ENCODE assay signal across 2 cellular contexts in the genomic region with DNA sequence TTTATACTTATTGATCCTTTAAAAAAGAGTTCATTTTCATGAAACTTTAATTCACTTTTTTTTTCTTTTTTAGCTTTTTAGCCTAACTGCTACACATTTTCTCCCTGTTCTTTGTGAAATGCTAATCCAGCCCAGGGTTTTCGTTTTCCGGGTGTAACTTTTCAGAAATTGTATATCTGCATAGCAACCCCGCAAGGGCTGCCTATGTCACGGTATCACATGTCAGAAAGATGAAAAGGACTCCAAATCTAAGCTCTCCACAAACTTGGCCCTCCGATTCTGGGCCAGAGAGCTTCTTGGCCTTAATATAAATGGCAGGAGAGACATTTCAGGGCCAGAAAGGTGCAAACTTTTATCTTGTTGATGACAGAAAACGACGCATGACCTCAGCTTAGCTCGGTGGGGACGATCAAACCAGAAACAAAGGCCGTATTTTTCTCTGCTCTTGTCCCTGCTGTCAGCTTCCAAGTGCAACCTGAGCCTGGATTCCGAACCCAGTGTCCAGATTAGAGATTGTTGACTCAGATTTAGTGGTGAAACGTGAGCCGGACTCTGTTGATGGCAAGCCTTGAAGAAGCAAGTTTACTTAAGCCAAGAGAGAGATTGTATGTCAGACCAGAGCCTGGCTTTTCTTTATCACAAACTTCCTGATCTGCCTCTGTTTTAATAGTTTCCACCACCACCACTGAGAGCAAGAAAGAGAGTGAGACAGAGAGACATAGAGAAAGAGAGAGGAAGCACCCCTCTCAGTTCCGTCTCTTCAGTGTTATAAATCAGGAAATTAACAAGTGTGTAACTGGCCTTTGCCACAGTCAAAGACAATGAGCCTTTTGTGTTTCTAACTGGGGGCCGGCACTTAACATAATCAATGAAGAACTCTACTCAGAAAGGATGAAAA.
TF ChIP-seq lines count a peak whose summit lies in the region.

No MANE protein-coding gene starts in this region.

TF ChIP-seq in HCT116, 20 proteins besides CTCF, POLR2A, EP300 and RAD21:
- TF ChIP-seq SP1 (IDR thresholded peaks at IDR 0.05; ENCODE audit: low read depth) (no peak), CEBPB (IDR thresholded peaks at IDR 0.05; ENCODE audit: low read depth) (no peak), ZNF274 (IDR thresholded peaks at IDR 0.05; ENCODE audit: low read depth, low read length) (no peak), YY1 (IDR thresholded peaks at IDR 0.05; ENCODE audit: extremely low read depth, insufficient replicate concordance, low read depth, low read length) (no peak), SIN3A (IDR thresholded peaks at IDR 0.05; ENCODE audit: low read depth) (no peak), FOSL1 (IDR thresholded peaks at IDR 0.05; ENCODE audit: low read depth) (no peak), JUND (IDR thresholded peaks at IDR 0.05) (no peak), EZH2 (IDR thresholded peaks at IDR 0.05) (no peak), CBX3 (IDR thresholded peaks at IDR 0.05; ENCODE audit: low read depth) (no peak), ELF1 (IDR thresholded peaks at IDR 0.05; ENCODE audit: borderline replicate concordance, low read depth) (no peak), EZH2phosphoT487 (IDR thresholded peaks at IDR 0.05; ENCODE audit: borderline replicate concordance) (no peak), SRF (IDR thresholded peaks at IDR 0.05; ENCODE audit: low read depth) (no peak), EGR1 (IDR thresholded peaks at IDR 0.05; ENCODE audit: low read depth) (no peak), ZFX (IDR thresholded peaks at IDR 0.05) (no peak), TCF7L2 (IDR thresholded peaks at IDR 0.05; ENCODE audit: borderline replicate concordance, extremely low read depth, insufficient read depth, insufficient read length) (no peak), POLR2AphosphoS5 (IDR thresholded peaks at IDR 0.05; ENCODE audit: low read depth, low read length) (no peak)
- TF ChIP-seq, protein P1, sequence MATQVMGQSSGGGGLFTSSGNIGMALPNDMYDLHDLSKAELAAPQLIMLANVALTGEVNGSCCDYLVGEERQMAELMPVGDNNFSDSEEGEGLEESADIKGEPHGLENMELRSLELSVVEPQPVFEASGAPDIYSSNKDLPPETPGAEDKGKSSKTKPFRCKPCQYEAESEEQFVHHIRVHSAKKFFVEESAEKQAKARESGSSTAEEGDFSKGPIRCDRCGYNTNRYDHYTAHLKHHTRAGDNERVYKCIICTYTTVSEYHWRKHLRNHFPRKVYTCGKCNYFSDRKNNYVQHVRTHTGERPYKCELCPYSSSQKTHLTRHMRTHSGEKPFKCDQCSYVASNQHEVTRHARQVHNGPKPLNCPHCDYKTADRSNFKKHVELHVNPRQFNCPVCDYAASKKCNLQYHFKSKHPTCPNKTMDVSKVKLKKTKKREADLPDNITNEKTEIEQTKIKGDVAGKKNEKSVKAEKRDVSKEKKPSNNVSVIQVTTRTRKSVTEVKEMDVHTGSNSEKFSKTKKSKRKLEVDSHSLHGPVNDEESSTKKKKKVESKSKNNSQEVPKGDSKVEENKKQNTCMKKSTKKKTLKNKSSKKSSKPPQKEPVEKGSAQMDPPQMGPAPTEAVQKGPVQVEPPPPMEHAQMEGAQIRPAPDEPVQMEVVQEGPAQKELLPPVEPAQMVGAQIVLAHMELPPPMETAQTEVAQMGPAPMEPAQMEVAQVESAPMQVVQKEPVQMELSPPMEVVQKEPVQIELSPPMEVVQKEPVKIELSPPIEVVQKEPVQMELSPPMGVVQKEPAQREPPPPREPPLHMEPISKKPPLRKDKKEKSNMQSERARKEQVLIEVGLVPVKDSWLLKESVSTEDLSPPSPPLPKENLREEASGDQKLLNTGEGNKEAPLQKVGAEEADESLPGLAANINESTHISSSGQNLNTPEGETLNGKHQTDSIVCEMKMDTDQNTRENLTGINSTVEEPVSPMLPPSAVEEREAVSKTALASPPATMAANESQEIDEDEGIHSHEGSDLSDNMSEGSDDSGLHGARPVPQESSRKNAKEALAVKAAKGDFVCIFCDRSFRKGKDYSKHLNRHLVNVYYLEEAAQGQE (IDR thresholded peaks at IDR 0.05; ENCODE audit: low read depth): no peak
- TF ChIP-seq, protein P2, sequence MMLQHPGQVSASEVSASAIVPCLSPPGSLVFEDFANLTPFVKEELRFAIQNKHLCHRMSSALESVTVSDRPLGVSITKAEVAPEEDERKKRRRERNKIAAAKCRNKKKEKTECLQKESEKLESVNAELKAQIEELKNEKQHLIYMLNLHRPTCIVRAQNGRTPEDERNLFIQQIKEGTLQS (IDR thresholded peaks at IDR 0.05): no peak
- TF ChIP-seq, protein P3, sequence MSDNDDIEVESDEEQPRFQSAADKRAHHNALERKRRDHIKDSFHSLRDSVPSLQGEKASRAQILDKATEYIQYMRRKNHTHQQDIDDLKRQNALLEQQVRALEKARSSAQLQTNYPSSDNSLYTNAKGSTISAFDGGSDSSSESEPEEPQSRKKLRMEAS (IDR thresholded peaks at IDR 0.05): no peak
- TF ChIP-seq, protein P4, sequence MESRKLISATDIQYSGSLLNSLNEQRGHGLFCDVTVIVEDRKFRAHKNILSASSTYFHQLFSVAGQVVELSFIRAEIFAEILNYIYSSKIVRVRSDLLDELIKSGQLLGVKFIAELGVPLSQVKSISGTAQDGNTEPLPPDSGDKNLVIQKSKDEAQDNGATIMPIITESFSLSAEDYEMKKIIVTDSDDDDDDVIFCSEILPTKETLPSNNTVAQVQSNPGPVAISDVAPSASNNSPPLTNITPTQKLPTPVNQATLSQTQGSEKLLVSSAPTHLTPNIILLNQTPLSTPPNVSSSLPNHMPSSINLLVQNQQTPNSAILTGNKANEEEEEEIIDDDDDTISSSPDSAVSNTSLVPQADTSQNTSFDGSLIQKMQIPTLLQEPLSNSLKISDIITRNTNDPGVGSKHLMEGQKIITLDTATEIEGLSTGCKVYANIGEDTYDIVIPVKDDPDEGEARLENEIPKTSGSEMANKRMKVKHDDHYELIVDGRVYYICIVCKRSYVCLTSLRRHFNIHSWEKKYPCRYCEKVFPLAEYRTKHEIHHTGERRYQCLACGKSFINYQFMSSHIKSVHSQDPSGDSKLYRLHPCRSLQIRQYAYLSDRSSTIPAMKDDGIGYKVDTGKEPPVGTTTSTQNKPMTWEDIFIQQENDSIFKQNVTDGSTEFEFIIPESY (IDR thresholded peaks at IDR 0.05; ENCODE audit: extremely low read depth, insufficient replicate concordance, low read length): no peak

TF ChIP-seq in H1, 55 proteins besides CTCF, POLR2A, EP300 and RAD21:
- TF ChIP-seq, protein P5, sequence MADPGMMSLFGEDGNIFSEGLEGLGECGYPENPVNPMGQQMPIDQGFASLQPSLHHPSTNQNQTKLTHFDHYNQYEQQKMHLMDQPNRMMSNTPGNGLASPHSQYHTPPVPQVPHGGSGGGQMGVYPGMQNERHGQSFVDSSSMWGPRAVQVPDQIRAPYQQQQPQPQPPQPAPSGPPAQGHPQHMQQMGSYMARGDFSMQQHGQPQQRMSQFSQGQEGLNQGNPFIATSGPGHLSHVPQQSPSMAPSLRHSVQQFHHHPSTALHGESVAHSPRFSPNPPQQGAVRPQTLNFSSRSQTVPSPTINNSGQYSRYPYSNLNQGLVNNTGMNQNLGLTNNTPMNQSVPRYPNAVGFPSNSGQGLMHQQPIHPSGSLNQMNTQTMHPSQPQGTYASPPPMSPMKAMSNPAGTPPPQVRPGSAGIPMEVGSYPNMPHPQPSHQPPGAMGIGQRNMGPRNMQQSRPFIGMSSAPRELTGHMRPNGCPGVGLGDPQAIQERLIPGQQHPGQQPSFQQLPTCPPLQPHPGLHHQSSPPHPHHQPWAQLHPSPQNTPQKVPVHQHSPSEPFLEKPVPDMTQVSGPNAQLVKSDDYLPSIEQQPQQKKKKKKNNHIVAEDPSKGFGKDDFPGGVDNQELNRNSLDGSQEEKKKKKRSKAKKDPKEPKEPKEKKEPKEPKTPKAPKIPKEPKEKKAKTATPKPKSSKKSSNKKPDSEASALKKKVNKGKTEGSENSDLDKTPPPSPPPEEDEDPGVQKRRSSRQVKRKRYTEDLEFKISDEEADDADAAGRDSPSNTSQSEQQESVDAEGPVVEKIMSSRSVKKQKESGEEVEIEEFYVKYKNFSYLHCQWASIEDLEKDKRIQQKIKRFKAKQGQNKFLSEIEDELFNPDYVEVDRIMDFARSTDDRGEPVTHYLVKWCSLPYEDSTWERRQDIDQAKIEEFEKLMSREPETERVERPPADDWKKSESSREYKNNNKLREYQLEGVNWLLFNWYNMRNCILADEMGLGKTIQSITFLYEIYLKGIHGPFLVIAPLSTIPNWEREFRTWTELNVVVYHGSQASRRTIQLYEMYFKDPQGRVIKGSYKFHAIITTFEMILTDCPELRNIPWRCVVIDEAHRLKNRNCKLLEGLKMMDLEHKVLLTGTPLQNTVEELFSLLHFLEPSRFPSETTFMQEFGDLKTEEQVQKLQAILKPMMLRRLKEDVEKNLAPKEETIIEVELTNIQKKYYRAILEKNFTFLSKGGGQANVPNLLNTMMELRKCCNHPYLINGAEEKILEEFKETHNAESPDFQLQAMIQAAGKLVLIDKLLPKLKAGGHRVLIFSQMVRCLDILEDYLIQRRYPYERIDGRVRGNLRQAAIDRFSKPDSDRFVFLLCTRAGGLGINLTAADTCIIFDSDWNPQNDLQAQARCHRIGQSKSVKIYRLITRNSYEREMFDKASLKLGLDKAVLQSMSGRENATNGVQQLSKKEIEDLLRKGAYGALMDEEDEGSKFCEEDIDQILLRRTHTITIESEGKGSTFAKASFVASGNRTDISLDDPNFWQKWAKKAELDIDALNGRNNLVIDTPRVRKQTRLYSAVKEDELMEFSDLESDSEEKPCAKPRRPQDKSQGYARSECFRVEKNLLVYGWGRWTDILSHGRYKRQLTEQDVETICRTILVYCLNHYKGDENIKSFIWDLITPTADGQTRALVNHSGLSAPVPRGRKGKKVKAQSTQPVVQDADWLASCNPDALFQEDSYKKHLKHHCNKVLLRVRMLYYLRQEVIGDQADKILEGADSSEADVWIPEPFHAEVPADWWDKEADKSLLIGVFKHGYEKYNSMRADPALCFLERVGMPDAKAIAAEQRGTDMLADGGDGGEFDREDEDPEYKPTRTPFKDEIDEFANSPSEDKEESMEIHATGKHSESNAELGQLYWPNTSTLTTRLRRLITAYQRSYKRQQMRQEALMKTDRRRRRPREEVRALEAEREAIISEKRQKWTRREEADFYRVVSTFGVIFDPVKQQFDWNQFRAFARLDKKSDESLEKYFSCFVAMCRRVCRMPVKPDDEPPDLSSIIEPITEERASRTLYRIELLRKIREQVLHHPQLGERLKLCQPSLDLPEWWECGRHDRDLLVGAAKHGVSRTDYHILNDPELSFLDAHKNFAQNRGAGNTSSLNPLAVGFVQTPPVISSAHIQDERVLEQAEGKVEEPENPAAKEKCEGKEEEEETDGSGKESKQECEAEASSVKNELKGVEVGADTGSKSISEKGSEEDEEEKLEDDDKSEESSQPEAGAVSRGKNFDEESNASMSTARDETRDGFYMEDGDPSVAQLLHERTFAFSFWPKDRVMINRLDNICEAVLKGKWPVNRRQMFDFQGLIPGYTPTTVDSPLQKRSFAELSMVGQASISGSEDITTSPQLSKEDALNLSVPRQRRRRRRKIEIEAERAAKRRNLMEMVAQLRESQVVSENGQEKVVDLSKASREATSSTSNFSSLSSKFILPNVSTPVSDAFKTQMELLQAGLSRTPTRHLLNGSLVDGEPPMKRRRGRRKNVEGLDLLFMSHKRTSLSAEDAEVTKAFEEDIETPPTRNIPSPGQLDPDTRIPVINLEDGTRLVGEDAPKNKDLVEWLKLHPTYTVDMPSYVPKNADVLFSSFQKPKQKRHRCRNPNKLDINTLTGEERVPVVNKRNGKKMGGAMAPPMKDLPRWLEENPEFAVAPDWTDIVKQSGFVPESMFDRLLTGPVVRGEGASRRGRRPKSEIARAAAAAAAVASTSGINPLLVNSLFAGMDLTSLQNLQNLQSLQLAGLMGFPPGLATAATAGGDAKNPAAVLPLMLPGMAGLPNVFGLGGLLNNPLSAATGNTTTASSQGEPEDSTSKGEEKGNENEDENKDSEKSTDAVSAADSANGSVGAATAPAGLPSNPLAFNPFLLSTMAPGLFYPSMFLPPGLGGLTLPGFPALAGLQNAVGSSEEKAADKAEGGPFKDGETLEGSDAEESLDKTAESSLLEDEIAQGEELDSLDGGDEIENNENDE (IDR thresholded peaks at IDR 0.05; ENCODE audit: insufficient replicate concordance, low read length): no peak
- no peak for TF ChIP-seq SIRT6 (IDR thresholded peaks at IDR 0.05; ENCODE audit: low read length)
- no peak for TF ChIP-seq SP2 (IDR thresholded peaks at IDR 0.05; ENCODE audit: low read length)
- TF ChIP-seq SP4 (IDR thresholded peaks at IDR 0.05; ENCODE audit: low read length): no peak
- no peak for TF ChIP-seq ZNF274 (IDR thresholded peaks at IDR 0.05; ENCODE audit: borderline replicate concordance, extremely low read depth, low read length)
- TF ChIP-seq JUND (IDR thresholded peaks at IDR 0.05; ENCODE audit: low read length): no peak
- TF ChIP-seq POLR2AphosphoS5 (IDR thresholded peaks at IDR 0.05; ENCODE audit: low read depth, low read length): no peak
- TF ChIP-seq CREB1 (IDR thresholded peaks at IDR 0.05): no peak
TF ChIP-seq in H1: peak in this region for 0.
